ENCODE assay signal across 23 cellular contexts in the genomic region with DNA sequence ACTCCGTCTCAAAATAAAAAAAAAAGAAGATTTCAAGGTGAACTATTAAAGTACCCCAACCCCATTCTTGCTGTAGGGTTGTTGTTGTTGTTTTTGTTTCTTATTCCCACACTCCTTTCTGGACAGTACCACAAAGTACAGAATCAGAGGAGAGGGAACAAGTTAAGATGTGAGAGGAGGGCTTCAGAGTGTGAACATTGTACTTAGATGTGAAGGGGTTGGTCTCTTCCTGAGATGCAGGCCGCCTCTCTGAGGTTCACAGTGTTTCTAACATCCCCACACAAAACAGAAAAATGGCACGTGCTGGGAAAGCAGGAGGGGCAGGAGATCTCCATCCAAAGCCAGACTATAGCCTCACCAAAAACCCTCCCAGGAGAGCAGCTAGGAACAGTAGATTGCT. TPM values are rescaled to one million over a fixed set of nuclear protein-coding genes. Genes with fewer than 3 reads are reported as not detected.
"Had no signal": no experiment of that assay in that cellular context is flagged by ENCODE, and none has a peak within 500 bp of the region (broad histone marks: within the 10 kb centered on the region; RNA-seq: fewer than 3 reads in every experiment).

No MANE protein-coding gene starts in this region.

- H3K27me3 ChIP-seq: ovary had no signal

- H3K36me3 ChIP-seq: heart left ventricle, ovary, stomach, thoracic aorta, transverse colon had no signal

- H3K4me1 ChIP-seq: heart left ventricle, stomach, transverse colon had no signal

- H3K4me3 ChIP-seq: heart left ventricle, lung, ovary, stomach, thoracic aorta, transverse colon had no signal

- DNase-seq: effector CD4-positive, alpha-beta T cell; foreskin melanocyte; heart left ventricle; hippocampal formation; left colon; left ventricle myocardium superior; mesenchymal stem cell; naive B cell; ovary; right cardiac atrium; small intestine; stimulated activated CD4-positive, alpha-beta T cell treated with anti-CD3 and anti-CD28 coated beads, Interleukin-12 subunit alpha, Interleukin-12 subunit beta, amount 100 ng/mL, for 4 hours; stimulated activated naive CD4-positive, alpha-beta T cell; stomach; substantia nigra; transverse colon had no signal

- H3K4me3 Mint-ChIP-seq: dendritic cell treated with granulocyte-macrophage colony-stimulating factor and Interleukin-4, amounts not matched to agents 40 ng/mL and 50 ng/mL, for 4 days; naive B cell had no signal

- ATAC-seq: heart left ventricle, left colon, left ventricle myocardium superior, right cardiac atrium had no signal

- H3K27ac ChIP-seq: heart left ventricle, ovary, stomach, thoracic aorta, transverse colon had no signal

- H3K27ac Mint-ChIP-seq: dendritic cell treated with granulocyte-macrophage colony-stimulating factor and Interleukin-4, amounts not matched to agents 40 ng/mL and 50 ng/mL, for 4 days had no signal

- H3K9me3 ChIP-seq: ovary, stomach, thoracic aorta, transverse colon had no signal

RNA-seq across cellular contexts. Expression of a gene that starts 45.2 kb away (rescaled TPM):
- total RNA-seq: heart left ventricle, kidney epithelial cell, left colon, left ventricle myocardium superior, neural crest cell, posterior vena cava, right cardiac atrium, stomach, thoracic aorta, transverse colon, urinary bladder had no signal
- polyA plus RNA-seq: heart left ventricle, right cardiac atrium, small intestine, urinary bladder had no signal
